1 cellular context compared by ENCODE assay signal in the genomic region with DNA sequence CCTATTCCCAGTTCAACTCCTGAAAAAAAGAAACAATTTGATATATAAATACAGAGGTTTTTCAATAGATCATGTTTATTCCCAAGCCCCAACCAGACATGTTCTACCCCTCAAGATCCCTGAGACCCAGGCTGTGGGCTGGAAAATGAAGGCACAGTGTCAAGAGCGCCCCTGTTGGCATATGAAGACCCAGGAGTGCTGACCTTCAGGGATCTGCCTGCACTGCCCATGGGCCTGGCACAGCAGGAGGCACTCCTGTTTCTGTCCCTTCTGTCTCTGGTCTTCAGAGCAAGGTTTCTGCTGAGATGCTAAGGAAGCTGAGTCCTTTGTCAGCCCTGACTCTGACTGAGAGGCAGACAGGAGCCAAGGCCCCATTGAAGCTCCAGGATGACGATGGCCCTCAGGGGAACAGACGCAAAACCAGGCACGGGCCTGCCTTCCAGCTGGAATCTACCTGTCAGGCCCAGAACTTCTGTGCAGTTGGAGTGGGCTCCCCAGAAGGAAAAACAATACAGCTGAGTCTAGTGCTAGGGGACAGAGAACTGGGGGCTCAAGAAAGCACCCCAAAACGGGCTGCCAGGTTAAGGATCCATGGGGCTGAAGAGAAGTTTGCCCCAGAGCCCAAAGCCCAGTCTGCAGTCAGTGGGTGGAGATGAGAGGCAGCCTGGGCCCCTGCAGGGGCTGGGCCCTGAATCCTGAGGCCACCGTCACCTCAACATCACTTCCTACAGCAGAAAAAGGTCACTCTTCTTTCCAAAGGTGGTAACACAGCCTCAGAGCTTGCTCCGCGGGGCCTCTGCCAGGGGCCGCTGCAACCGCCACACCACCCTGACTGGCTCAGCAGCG.
A peak's percentile ranks its signal among the peaks of the same experiment; 100 is the strongest.
TF ChIP-seq lines count a peak whose summit lies in the region.

No MANE protein-coding gene starts in this region.

TF ChIP-seq in HepG2, 621 proteins besides CTCF, POLR2A, EP300 and RAD21:
- TF ChIP-seq ZNF687 (CRISPR knock-in tag; IDR thresholded peaks at IDR 0.05) (peak; percentile 15; the same call in 1 of the 2 replicates), ZNF563 (CRISPR knock-in tag; IDR thresholded peaks at IDR 0.05) (no peak), ZNF33B (CRISPR knock-in tag; IDR thresholded peaks at IDR 0.05) (no peak), TBL1XR1 (IDR thresholded peaks at IDR 0.05; ENCODE audit: borderline replicate concordance, low read length, partially characterized antibody) (no peak), ZNF101 (CRISPR knock-in tag; IDR thresholded peaks at IDR 0.05; ENCODE audit: borderline replicate concordance, low read depth) (no peak), AGO2 (optimal IDR thresholded peaks at IDR 0.05; ENCODE audit: low read depth, low read length) (peak; percentile 55), NR2F1 (CRISPR knock-in tag; IDR thresholded peaks at IDR 0.05) (no peak), SIX4 (CRISPR knock-in tag; IDR thresholded peaks at IDR 0.05) (no peak), ZNF83 (CRISPR knock-in tag; IDR thresholded peaks at IDR 0.05; ENCODE audit: borderline replicate concordance) (no peak), ZNF256 (CRISPR knock-in tag; conservative IDR thresholded peaks at IDR 0.05) (no peak), ZNF776 (CRISPR knock-in tag; IDR thresholded peaks at IDR 0.05) (no peak), MAFG (CRISPR knock-in tag; IDR thresholded peaks at IDR 0.05) (no peak), ZBTB33 (CRISPR knock-in tag; IDR thresholded peaks at IDR 0.05) (peak; percentile 86), TGIF2 (CRISPR knock-in tag; IDR thresholded peaks at IDR 0.05) (no peak), ZNF292 (CRISPR knock-in tag; IDR thresholded peaks at IDR 0.05; ENCODE audit: borderline replicate concordance, low read depth) (no peak), GABPA (IDR thresholded peaks at IDR 0.05; ENCODE audit: low read depth, low read length) (no peak), GABPA (CRISPR knock-in tag; IDR thresholded peaks at IDR 0.05; ENCODE audit: low read depth) (no peak), TFAP4 (IDR thresholded peaks at IDR 0.05; ENCODE audit: borderline replicate concordance, low read depth) (no peak), FOXK1 (CRISPR knock-in tag; IDR thresholded peaks at IDR 0.05; ENCODE audit: borderline replicate concordance, low read depth) (no peak)
